12 cellular contexts compared by ENCODE assay signal in the genomic region with DNA sequence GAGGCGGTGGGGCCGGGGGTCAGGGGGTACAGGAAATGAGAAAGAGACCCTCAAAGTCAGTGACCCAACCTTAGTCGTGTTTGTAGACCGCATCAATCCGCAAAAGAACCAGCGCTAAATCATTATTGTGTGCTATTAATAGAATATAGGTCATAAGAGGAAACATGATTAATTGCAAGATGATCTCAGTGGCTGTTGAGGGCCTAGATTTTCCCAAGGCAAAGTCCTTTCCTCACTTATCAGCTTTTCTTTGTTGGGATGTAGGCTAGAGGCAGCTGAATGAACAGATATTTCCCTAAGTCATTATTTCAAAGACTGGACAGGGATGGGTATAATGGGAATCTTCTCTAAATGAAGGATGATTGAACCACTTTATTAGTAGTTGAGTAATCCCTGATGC.
DNase-seq lines count a peak whose midpoint lies in the region; ATAC-seq and TF ChIP-seq lines count a peak whose summit lies in the region.
"Had no signal": no experiment of that assay in that cellular context is flagged by ENCODE, and none has a peak within 500 bp of the region (broad histone marks: within the 10 kb centered on the region; RNA-seq: fewer than 3 reads in every experiment).

No MANE protein-coding gene starts in this region.

- H3K9me3 Mint-ChIP-seq in mesothelial cell of epicardium: no peaks in the 10 kb centered on the region

- no peaks in the 10 kb centered on the region for H3K9me3 ChIP-seq in cardiac muscle cell (ENCODE audit: low read depth)
- no peaks in the 10 kb centered on the region for H3K9me3 ChIP-seq in tibial nerve
- H3K9me3 ChIP-seq: sigmoid colon, upper lobe of right lung had no signal

- H3K36me3 Mint-ChIP-seq in mesothelial cell of epicardium: no peaks in the 10 kb centered on the region

- POLR2A ChIA-PET in GM10248 (lab: Yijun Ruan, JAX): no interaction called here

- CTCF ChIA-PET in GM10248 (lab: Yijun Ruan, JAX): interaction anchor here (1.0 to 1.1 kb wide), 2 partner anchors 10 to 31 kb away, joined by 3 to 4 read pairs; no protein-coding TSS in a partner anchor

- no peak for TF ChIP-seq POLR2A in tibial nerve (IDR thresholded peaks at IDR 0.05)

- H3K4me1 Mint-ChIP-seq in mesothelial cell of epicardium: peaks cover 33% of the 10 kb centered on the region

- DNase-seq in cardiac muscle cell (ENCODE audit: low read depth in 1 of 2, low spot score in 1 of 2) (peak in 1 of 2 donors; percentile 57), left ventricle myocardium superior (no peak), brain microvascular endothelial cell (peak; percentile 66), mesothelial cell of epicardium (ENCODE audit: low spot score in 2 of 2, unreplicated experiment in 2 of 2) (no peak), GM10248 (ENCODE audit: extremely low spot score) (no peak), tibial nerve (ENCODE audit: low spot score in 2 of 2) (no peak), NCI-H774 (lab: John Stamatoyannopoulos, UW) (no peak)
- DNase-seq: NCI-H446 treated with DMSO at 0.1 percent for 48 hours, SHP77, sigmoid colon, upper lobe of right lung had no signal

- TF ChIP-seq EP300 in tibial nerve (IDR thresholded peaks at IDR 0.05): no peak

- ATAC-seq in left ventricle myocardium superior: no peak
- no peak for ATAC-seq in HG02885 (IDR thresholded peaks at IDR 0.05; ENCODE audit: poor library complexity, unreplicated experiment)
- ATAC-seq: upper lobe of right lung had no signal

- in situ Hi-C loops in brain microvascular endothelial cell (cut with HindIII; ENCODE audit: low pct_ligation_motif_present, low sequenced_read_pairs): no loop called here

- H3K27me3 ChIP-seq in cardiac muscle cell (no peaks in the 10 kb centered on the region), brain microvascular endothelial cell (replicated peaks) (no peaks in the 10 kb centered on the region), tibial nerve (no peaks in the 10 kb centered on the region)
- H3K27me3 ChIP-seq: sigmoid colon, upper lobe of right lung had no signal

- H3K4me1 ChIP-seq in cardiac muscle cell (ENCODE audit: low read depth) (peaks cover 14% of the 10 kb centered on the region), tibial nerve (peaks cover 0 to 17% (median 0%) of the 10 kb centered on the region in 4 donors)

- peak overlapping the region; percentile 95 for H3K27ac Mint-ChIP-seq in mesothelial cell of epicardium

- TF ChIP-seq CTCF in cardiac muscle cell (IDR thresholded peaks at IDR 0.05; ENCODE audit: low read depth, low read length): no peak
- no peak for TF ChIP-seq CTCF in brain microvascular endothelial cell (IDR thresholded peaks at IDR 0.05; ENCODE audit: low read depth, low read length, missing control alignments)
- TF ChIP-seq CTCF in mesothelial cell of epicardium (IDR thresholded peaks at IDR 0.05; ENCODE audit: unreplicated experiment): no peak
- no peak for TF ChIP-seq CTCF in GM10248 (IDR thresholded peaks at IDR 0.05; ENCODE audit: control extremely low read depth, extremely low read depth, low read depth, missing control alignments)
- no peak for TF ChIP-seq CTCF in tibial nerve (IDR thresholded peaks at IDR 0.05)

- H3K4me3 ChIP-seq in cardiac muscle cell (no peak overlapping the region), brain microvascular endothelial cell (ENCODE audit: low read depth, low read length) (no peak overlapping the region), tibial nerve (no peak overlapping the region)
- H3K4me3 ChIP-seq: sigmoid colon, upper lobe of right lung had no signal

- intact Hi-C loops in left ventricle myocardium superior (cut with micrococcal nuclease): no loop called here

- H3K27ac ChIP-seq in cardiac muscle cell: peak overlapping the region; percentile 74
- H3K27ac ChIP-seq in brain microvascular endothelial cell: peak overlapping the region; percentile 86
- peak overlapping the region in 1 of 4 donors; percentile 25 for H3K27ac ChIP-seq in tibial nerve
- H3K27ac ChIP-seq: sigmoid colon, upper lobe of right lung had no signal

- H3K27me3 Mint-ChIP-seq in mesothelial cell of epicardium (ENCODE audit: low read depth): no peaks in the 10 kb centered on the region

- no peak overlapping the region for H3K4me3 Mint-ChIP-seq in mesothelial cell of epicardium

- WGBS in tibial nerve, 2 donors: 41 to 42% methylated on average over 6 of the region's 6 CpGs

- H3K36me3 ChIP-seq in cardiac muscle cell (no peaks in the 10 kb centered on the region), brain microvascular endothelial cell (replicated peaks) (no peaks in the 10 kb centered on the region), tibial nerve (no peaks in the 10 kb centered on the region)
- H3K36me3 ChIP-seq: sigmoid colon, upper lobe of right lung had no signal
